Comparison of ENCODE assay signal across 1 cellular context in genomic region chr5:155794801-155795200, GRCh38.
TF ChIP-seq lines count a peak whose summit lies in the region.

No MANE protein-coding gene starts in this region.

TF ChIP-seq in IMR-90, 13 proteins besides CTCF, POLR2A, EP300 and RAD21 (continued from another document):
- no peak for TF ChIP-seq ELK1 (IDR thresholded peaks at IDR 0.05; ENCODE audit: borderline replicate concordance, low read depth, low read length)
- no peak for TF ChIP-seq MXI1 (IDR thresholded peaks at IDR 0.05; ENCODE audit: borderline replicate concordance, low read depth, low read length)
- TF ChIP-seq SMC3 (IDR thresholded peaks at IDR 0.05; ENCODE audit: low read depth, low read length): no peak
- no peak for TF ChIP-seq BHLHE40 (IDR thresholded peaks at IDR 0.05; ENCODE audit: low read depth, low read length)
